In genomic region chr3:123590685-123591450, GRCh38 we compare ENCODE assay signal across 24 cellular contexts. TPM values are rescaled to one million over a fixed set of nuclear protein-coding genes. Genes with fewer than 3 reads are reported as not detected.
DNase-seq lines count a peak whose midpoint lies in the region; ATAC-seq and TF ChIP-seq lines count a peak whose summit lies in the region.
"Had no signal": no experiment of that assay in that cellular context is flagged by ENCODE, and none has a peak within 500 bp of the region (broad histone marks: within the 10 kb centered on the region; RNA-seq: fewer than 3 reads in every experiment).

No MANE protein-coding gene starts in this region.

- H3K27ac ChIP-seq in HEK293 (ENCODE audit: extremely low read depth, low read depth, low read length), result no peak overlapping the region
- H3K27ac ChIP-seq in endodermal cell (ENCODE audit: low read depth, low read length), result no peak overlapping the region
- H3K27ac ChIP-seq in tibial artery, result no peak overlapping the region
- H3K27ac ChIP-seq: PC-9, SJCRH30 had no signal

- CTCF ChIA-PET in HEK293 (lab: Yijun Ruan, JAX), result no interaction called here

- 80 to 81% methylated on average over 3 of the region's 3 CpGs for WGBS in endodermal cell (ENCODE audit: insufficient coverage in 1 of 2, insufficient read length in 1 of 2), 2 experiments

- H3K4me1 ChIP-seq in HEK293 (ENCODE audit: control insufficient read depth, insufficient read depth, low read length), result no peaks in the 10 kb centered on the region
- H3K4me1 ChIP-seq in endodermal cell (ENCODE audit: control insufficient read depth, insufficient read depth, low read length), result no peaks in the 10 kb centered on the region
- peaks cover 0 to 7% (median 1%) of the 10 kb centered on the region in 4 donors for H3K4me1 ChIP-seq in tibial artery
- H3K4me1 ChIP-seq: SJCRH30 had no signal

- H3K27me3 Mint-ChIP-seq in endodermal cell (ENCODE audit: insufficient read depth), result no peaks in the 10 kb centered on the region
- H3K27me3 Mint-ChIP-seq: CD4-positive, CD25-positive, alpha-beta regulatory T cell; IgD-negative memory B cell had no signal

- H3K36me3 ChIP-seq in HEK293 (ENCODE audit: control insufficient read depth in 2 of 2, insufficient read depth in 1 of 2, low read length in 2 of 2) (peaks cover 0 to 12% of the 10 kb centered on the region in 2 experiments; a peak in 1 of 3 replicates), endodermal cell (ENCODE audit: control insufficient read depth, insufficient read depth, low read length) (peaks cover 24% of the 10 kb centered on the region), tibial artery (peaks cover 0 to 4% (median 0%) of the 10 kb centered on the region in 3 donors)

- peaks cover 52% of the 10 kb centered on the region for H3K9me3 Mint-ChIP-seq in endodermal cell

- peak in 2 of 3 experiments; percentile 6 to 7 for DNase-seq in NCI-H1417 (lab: John Stamatoyannopoulos, UW)
- no peak for DNase-seq in NCI-H1417 treated with DMSO at 0.1 percent for 48 hours (lab: John Stamatoyannopoulos, UW)
- no peak for DNase-seq in endodermal cell
- no peak for DNase-seq in tibial artery
- no peak for DNase-seq in left colon
- DNase-seq in left cardiac atrium, result no peak
- DNase-seq: CD4-positive, CD25-positive, alpha-beta regulatory T cell; DMS79 treated with DMSO at 0.1 percent for 48 hours; H9; HFFc6; NCI-H1048; NCI-H1436 treated with DMSO at 0.1 percent for 48 hours; NCI-H187 treated with DMSO at 0.1 percent for 48 hours; NCI-H2107; NCI-H524 treated with DMSO at 0.1 percent for 48 hours; NCI-H82; NK-92 treated with Interleukin-12 subunit alpha and Interleukin-12 subunit beta, amount 100 ng/mL, for 24 hours; PC-9; SJCRH30 had no signal

- ATAC-seq in left colon (no peak), left cardiac atrium (no peak)
- ATAC-seq: GM23338, Right ventricle myocardium inferior, SK-N-SH treated with all-trans-retinoic acid at 6 μM for 48 hours had no signal

- H3K9ac ChIP-seq in endodermal cell (ENCODE audit: extremely low read depth, low read length, poor library complexity, severe bottlenecking), result no peak overlapping the region

- H3K9me3 ChIP-seq in HEK293 (ENCODE audit: control insufficient read depth, insufficient read depth, low read depth, low read length) (no peaks in the 10 kb centered on the region), endodermal cell (ENCODE audit: control insufficient read depth, low read length) (peaks cover 49% of the 10 kb centered on the region), tibial artery (no peaks in the 10 kb centered on the region)

- peaks cover 7% of the 10 kb centered on the region for H3K4me1 Mint-ChIP-seq in endodermal cell

- TF ChIP-seq CTCF in HEK293 (tag by site-specific recombination; IDR thresholded peaks at IDR 0.05), result no peak
- TF ChIP-seq CTCF in endodermal cell (conservative IDR thresholded peaks at IDR 0.05), result no peak
- no peak for TF ChIP-seq CTCF in tibial artery (IDR thresholded peaks at IDR 0.05)

- H3K4me3 ChIP-seq in HEK293 (ENCODE audit: low read depth, low read length), result no peak overlapping the region
- H3K4me3 ChIP-seq in endodermal cell (ENCODE audit: low read length), result peak overlapping the region; percentile 77
- H3K4me3 ChIP-seq in tibial artery, result no peak overlapping the region
- H3K4me3 ChIP-seq: GM23338, PC-9, SJCRH30 had no signal

- intact Hi-C loops in tibial artery (cut with DNase I; ENCODE audit: low total_unique reads), result no loop called here
- intact Hi-C loops in left colon (cut with DNase I, micrococcal nuclease), result no loop called here
- intact Hi-C loops in left cardiac atrium (cut with DNase I), result no loop called here

- no peak overlapping the region for H3K4me3 Mint-ChIP-seq in endodermal cell
- H3K4me3 Mint-ChIP-seq: GM23338, H9, HFFc6 had no signal

- H3K27me3 ChIP-seq in endodermal cell (ENCODE audit: control insufficient read depth, insufficient read depth, low read length, poor library complexity, severe bottlenecking), result no peaks in the 10 kb centered on the region
- H3K27me3 ChIP-seq in tibial artery, result no peaks in the 10 kb centered on the region
- H3K27me3 ChIP-seq: SJCRH30 had no signal

- no peak overlapping the region for H3K27ac Mint-ChIP-seq in endodermal cell
- H3K27ac Mint-ChIP-seq: CD4-positive, CD25-positive, alpha-beta regulatory T cell; GM23338; H9; IgD-negative memory B cell had no signal

- peaks cover 48% of the 10 kb centered on the region for H3K36me3 Mint-ChIP-seq in endodermal cell (ENCODE audit: low read depth)

- POLR2A ChIA-PET in HEK293 (lab: Yijun Ruan, JAX), result no interaction called here

TF ChIP-seq in HEK293, 187 proteins besides CTCF, POLR2A, EP300 and RAD21:
- TF ChIP-seq ZNF626 (tag by site-specific recombination; IDR thresholded peaks at IDR 0.05), result 0 out of 2 replicates have a peak, but pooled peaks have one; percentile 39
- peak; percentile 95 for TF ChIP-seq SETDB1 (IDR thresholded peaks at IDR 0.05; ENCODE audit: insufficient read length, low read length)
- TF ChIP-seq ZNF274 (IDR thresholded peaks at IDR 0.05; ENCODE audit: low read length), result no peak
- TF ChIP-seq ZNF274 (tag by site-specific recombination; IDR thresholded peaks at IDR 0.05; ENCODE audit: borderline replicate concordance), result 0 out of 2 replicates have a peak, but pooled peaks have one; percentile 25
- no peak for TF ChIP-seq ZNF701 (tag by site-specific recombination; IDR thresholded peaks at IDR 0.05)
- peak; percentile 14 for TF ChIP-seq ZNF529 (tag by site-specific recombination; IDR thresholded peaks at IDR 0.05; ENCODE audit: insufficient replicate concordance)
- TF ChIP-seq ZFP37 (tag by site-specific recombination; IDR thresholded peaks at IDR 0.05), result no peak
- 0 out of 2 replicates have a peak, but pooled peaks have one; percentile 24 for TF ChIP-seq ZNF585B (tag by site-specific recombination; IDR thresholded peaks at IDR 0.05)
- no peak for TF ChIP-seq ZNF16 (tag by site-specific recombination; IDR thresholded peaks at IDR 0.05; ENCODE audit: low read depth)
- 0 out of 2 replicates have a peak, but pooled peaks have one; percentile 2 for TF ChIP-seq ZNF677 (tag by site-specific recombination; IDR thresholded peaks at IDR 0.05)
- peak; percentile 54; the same call in 1 of the 2 replicates for TF ChIP-seq TRIM28 (IDR thresholded peaks at IDR 0.05; ENCODE audit: borderline replicate concordance, low read length)

RNA-seq across cellular contexts. Expression of gene HACD2, which starts 6.0 kb away (rescaled TPM):
- total RNA-seq in endodermal cell (10 to 100 TPM; 32.5 to 48.7 TPM), left colon (10 to 100 TPM; 60.8 to 63.5 TPM), left cardiac atrium (10 to 100 TPM; 26.6 to 34.6 TPM)
- polyA plus RNA-seq in endodermal cell (2013, experiment 1 of 2), result 29.0 TPM
- polyA plus RNA-seq in endodermal cell (2013, experiment 2 of 2), result 29.4 TPM

Comparison
In these comparisons a context has a peak if more than half of its experiments do, and no peak if none do; other contexts are left out.
1. DNase-seq: peak in NCI-H1417 (2 of 3); none in NCI-H1417 treated with DMSO at 0.1 percent for 48 hours (single experiment), endodermal cell (single experiment), tibial artery (0 of 2), left colon (0 of 2) and left cardiac atrium (single experiment).